8 cellular contexts compared by ENCODE assay signal in genomic region chr1:30379684-30380624, GRCh38.
DNase-seq lines count a peak whose midpoint lies in the region; ATAC-seq and TF ChIP-seq lines count a peak whose summit lies in the region.

No MANE protein-coding gene starts in this region.

- H3K4me3 ChIP-seq in body of pancreas: no peak overlapping the region

- ATAC-seq in body of pancreas: peak; percentile 84
- ATAC-seq in sciatic nerve: peak; percentile 84
- ATAC-seq in GM21723 (IDR thresholded peaks at IDR 0.05; ENCODE audit: unreplicated experiment): no peak

- no peaks in the 10 kb centered on the region for H3K36me3 ChIP-seq in body of pancreas (replicated peaks in 1 of 2; ENCODE audit: insufficient read depth in 1 of 2, low read depth in 2 of 2)

- 51 to 61% methylated on average over 5 to 13 of the region's 13 CpGs for WGBS in body of pancreas, 2 donors

- H3K27me3 ChIP-seq in body of pancreas: no peaks in the 10 kb centered on the region

- peak; percentile 75 to 94 (median 91) for TF ChIP-seq CTCF in body of pancreas (IDR thresholded peaks at IDR 0.05)

- H3K4me1 ChIP-seq in body of pancreas: peaks cover 5% of the 10 kb centered on the region

- intact Hi-C loops in body of pancreas (cut with DNase I): loop anchor here (10.0 kb wide), 1 partner anchor 1135 kb away; no protein-coding TSS in a partner anchor
- intact Hi-C loops in sciatic nerve (cut with DNase I): loop anchor here (10.0 kb wide), 2 partner anchors 955 to 1145 kb away; partner anchors contain the start of genes MECR and PTPRU

- peak; percentile 11 for DNase-seq in stimulated activated CD4-positive, alpha-beta T cell treated with anti-CD3 and anti-CD28 coated beads, Interleukin-12 subunit alpha, Interleukin-12 subunit beta, amount 100 ng/mL, for 4 hours
- no peak for DNase-seq in stimulated activated CD4-positive, alpha-beta T cell treated with anti-CD3 and anti-CD28 coated beads, Interleukin-4, amount 100 ng/mL, for 1 hour
- DNase-seq in NCI-H1417 treated with DMSO at 0.1 percent for 48 hours (lab: John Stamatoyannopoulos, UW) (peak; percentile 46), SW480 (ENCODE audit: low spot score) (peak; percentile 71), body of pancreas (peak; percentile 62 to 76 (median 68)), hypothalamus (lab: John Stamatoyannopoulos, UW) (peak in 37 of 51 donors; percentile 3 to 74 (median 34)), sciatic nerve (ENCODE audit: low spot score) (peak; percentile 63)

- no peak for TF ChIP-seq POLR2A in body of pancreas (IDR thresholded peaks at IDR 0.05)

- no peaks in the 10 kb centered on the region for H3K9me3 ChIP-seq in body of pancreas

- no peak overlapping the region for H3K27ac ChIP-seq in body of pancreas
